ENCODE assay signal across 8 cellular contexts in the genomic region with DNA sequence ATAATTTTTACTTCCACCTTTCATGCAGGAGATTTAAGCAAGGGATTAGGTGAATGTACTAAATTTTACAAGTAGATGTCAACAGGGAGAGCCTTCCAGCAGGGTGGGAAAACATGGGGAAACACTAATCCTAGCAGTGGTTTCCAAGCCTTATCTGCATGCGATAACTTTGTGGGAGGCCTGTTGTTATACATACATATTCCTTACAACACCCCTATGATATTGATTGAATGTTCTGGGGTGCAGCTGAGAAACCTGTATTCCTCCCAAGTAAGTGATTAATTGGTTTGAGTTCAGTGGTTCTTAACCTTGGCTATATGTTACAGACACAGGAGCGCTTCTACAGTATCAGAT.
"Had no signal": no experiment of that assay in that cellular context is flagged by ENCODE, and none has a peak within 500 bp of the region (broad histone marks: within the 10 kb centered on the region; RNA-seq: fewer than 3 reads in every experiment).

No MANE protein-coding gene starts in this region.

- H3K27ac ChIP-seq: HL-60 had no signal

- H3K4me2 ChIP-seq: GM23338 had no signal

- H3K4me3 ChIP-seq: GM23338 had no signal

- ATAC-seq: GM23338 had no signal

- DNase-seq: H9, HCEC 1CT, KBM-7 had no signal

- H3K27ac Mint-ChIP-seq: GM23338, H9, IgD-negative memory B cell had no signal

- H3K27me3 Mint-ChIP-seq: IgD-negative memory B cell had no signal

- H3K4me1 Mint-ChIP-seq: GM23338, H9, IgD-negative memory B cell had no signal

- FAIRE-seq: H1, H54 had no signal

- H3K4me3 Mint-ChIP-seq: GM23338, H9, IgD-negative memory B cell had no signal

- H2AFZ ChIP-seq: GM23338 had no signal
